In the genomic region with DNA sequence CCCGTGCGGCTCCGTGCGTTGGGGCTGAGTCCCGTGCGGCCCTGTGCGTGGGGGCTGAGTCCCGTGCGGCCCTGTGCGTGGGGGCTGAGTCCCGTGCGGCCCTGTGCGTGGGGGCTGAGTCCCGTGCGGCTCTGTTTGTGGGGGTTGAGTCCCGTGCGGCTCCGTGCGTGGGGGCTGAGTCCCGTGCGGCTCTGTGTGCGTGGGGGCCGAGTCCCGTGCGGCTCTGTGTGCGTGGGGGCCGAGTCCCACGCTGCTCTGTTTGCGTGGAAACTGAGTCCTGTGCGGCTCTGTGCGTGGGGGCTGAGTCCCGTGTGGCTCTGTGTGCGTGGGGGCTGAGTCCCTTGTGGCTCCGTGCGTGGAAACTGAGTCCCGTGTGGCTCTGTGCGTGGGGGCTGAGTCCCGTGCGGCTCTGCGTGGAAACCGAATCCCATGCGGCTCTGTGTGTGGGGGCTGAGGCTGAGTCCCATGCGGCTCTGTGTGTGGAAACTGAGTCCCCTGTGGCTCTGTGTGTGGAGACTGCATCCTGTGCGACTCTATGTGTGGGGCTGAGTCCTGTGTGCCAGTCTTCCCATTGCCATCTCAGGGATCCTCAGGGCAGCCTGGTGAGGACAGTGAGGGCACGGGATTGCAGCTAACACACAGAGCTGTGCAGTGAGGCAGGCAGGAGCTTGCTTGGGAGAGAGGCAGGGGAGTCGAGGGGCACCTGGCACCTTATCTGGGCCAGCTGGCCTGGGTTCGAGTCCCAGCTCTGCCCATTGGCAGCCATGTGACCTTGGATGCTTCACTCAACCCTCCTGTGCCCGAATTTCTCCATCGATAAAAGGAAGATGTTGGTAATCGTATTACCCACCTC, we compare ENCODE assay signal across 2 cellular contexts.
TF ChIP-seq lines count a peak whose summit lies in the region.

No MANE protein-coding gene starts in this region.

TF ChIP-seq in H1, 55 proteins besides CTCF, POLR2A, EP300 and RAD21:
- TF ChIP-seq EZH2 (IDR thresholded peaks at IDR 0.05; ENCODE audit: low read depth, low read length, severe bottlenecking) (no peak), BRCA1 (IDR thresholded peaks at IDR 0.05; ENCODE audit: low read depth, low read length) (no peak), SRF (IDR thresholded peaks at IDR 0.05; ENCODE audit: low read depth, low read length) (no peak), JUN (IDR thresholded peaks at IDR 0.05; ENCODE audit: low read depth, low read length) (no peak), JUND (IDR thresholded peaks at IDR 0.05; ENCODE audit: low read length) (no peak), SIN3A (conservative IDR thresholded peaks at IDR 0.05 in 1 of 2, IDR thresholded peaks at IDR 0.05 in 1 of 2; ENCODE audit: low read depth in 1 of 2, low read length in 2 of 2) (no peak), SP1 (IDR thresholded peaks at IDR 0.05; ENCODE audit: low read depth, low read length) (no peak), SAP30 (IDR thresholded peaks at IDR 0.05; ENCODE audit: insufficient read depth, insufficient replicate concordance, low read length) (no peak), TCF12 (IDR thresholded peaks at IDR 0.05; ENCODE audit: low read depth, low read length) (no peak), TEAD4 (IDR thresholded peaks at IDR 0.05; ENCODE audit: low read depth, low read length) (no peak), MAFK (IDR thresholded peaks at IDR 0.05; ENCODE audit: low read depth, low read length) (no peak), GTF2F1 (IDR thresholded peaks at IDR 0.05; ENCODE audit: borderline replicate concordance, low read depth, low read length) (no peak), CBX8 (IDR thresholded peaks at IDR 0.05; ENCODE audit: borderline replicate concordance, low read depth, low read length) (no peak), BACH1 (IDR thresholded peaks at IDR 0.05; ENCODE audit: low read length) (no peak), TAF7 (optimal IDR thresholded peaks at IDR 0.05; ENCODE audit: borderline replicate concordance, low read depth, low read length) (no peak), SUZ12 (IDR thresholded peaks at IDR 0.05; ENCODE audit: low read length) (no peak), POU5F1 (IDR thresholded peaks at IDR 0.05; ENCODE audit: low read depth, low read length) (no peak)

TF ChIP-seq in GM23338, 12 proteins besides CTCF, POLR2A, EP300 and RAD21:
- TF ChIP-seq STAT1 (IDR thresholded peaks at IDR 0.05; ENCODE audit: unreplicated experiment) (no peak), JUNB (IDR thresholded peaks at IDR 0.05; ENCODE audit: unreplicated experiment) (no peak), POLR2AphosphoS5 (IDR thresholded peaks at IDR 0.05; ENCODE audit: low read depth) (no peak), ZNF462 (CRISPR knock-in tag; IDR thresholded peaks at IDR 0.05) (no peak), EZH2 (IDR thresholded peaks at IDR 0.05; ENCODE audit: low read depth, unreplicated experiment) (no peak), NANOG (IDR thresholded peaks at IDR 0.05; ENCODE audit: borderline replicate concordance) (no peak), EZH2phosphoT487 (IDR thresholded peaks at IDR 0.05; ENCODE audit: unreplicated experiment) (no peak), CREB1 (CRISPR knock-in tag; IDR thresholded peaks at IDR 0.05; ENCODE audit: low read depth) (no peak), ZNF331 (CRISPR knock-in tag; IDR thresholded peaks at IDR 0.05; ENCODE audit: low read depth) (no peak), REST (IDR thresholded peaks at IDR 0.05; ENCODE audit: unreplicated experiment) (no peak), ZNF114 (CRISPR knock-in tag; IDR thresholded peaks at IDR 0.05) (no peak)
- TF ChIP-seq, protein P1, sequence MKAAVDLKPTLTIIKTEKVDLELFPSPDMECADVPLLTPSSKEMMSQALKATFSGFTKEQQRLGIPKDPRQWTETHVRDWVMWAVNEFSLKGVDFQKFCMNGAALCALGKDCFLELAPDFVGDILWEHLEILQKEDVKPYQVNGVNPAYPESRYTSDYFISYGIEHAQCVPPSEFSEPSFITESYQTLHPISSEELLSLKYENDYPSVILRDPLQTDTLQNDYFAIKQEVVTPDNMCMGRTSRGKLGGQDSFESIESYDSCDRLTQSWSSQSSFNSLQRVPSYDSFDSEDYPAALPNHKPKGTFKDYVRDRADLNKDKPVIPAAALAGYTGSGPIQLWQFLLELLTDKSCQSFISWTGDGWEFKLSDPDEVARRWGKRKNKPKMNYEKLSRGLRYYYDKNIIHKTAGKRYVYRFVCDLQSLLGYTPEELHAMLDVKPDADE (IDR thresholded peaks at IDR 0.05): no peak
TF ChIP-seq in GM23338: peak in this region for 0.
